Comparison of ENCODE assay signal across 26 cellular contexts in the genomic region with DNA sequence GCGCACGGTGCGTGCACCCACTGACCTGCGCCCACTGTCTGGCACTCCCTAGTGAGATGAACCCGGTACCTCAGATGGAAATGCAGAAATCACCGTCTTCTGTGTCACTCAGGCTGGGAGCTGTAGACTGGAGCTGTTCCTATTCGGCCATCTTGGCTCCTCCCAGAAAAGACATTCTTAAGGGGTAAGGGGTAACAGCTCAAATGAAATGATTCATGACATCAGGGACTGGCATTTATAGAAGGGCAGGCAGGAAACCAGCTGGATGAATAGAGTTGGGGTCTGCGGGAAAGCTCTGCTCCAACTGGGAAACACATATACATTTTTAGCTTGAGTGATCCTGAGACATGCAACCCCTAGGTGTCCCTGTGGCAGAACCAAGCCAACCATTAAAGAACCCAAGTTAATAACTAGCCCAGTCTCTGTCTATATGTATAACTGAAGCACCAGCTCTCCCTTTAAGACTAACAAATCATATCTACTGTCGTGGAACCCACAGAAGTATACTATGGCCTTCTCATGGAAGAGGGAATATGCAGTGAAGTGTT.
"Had no signal": no experiment of that assay in that cellular context is flagged by ENCODE, and none has a peak within 500 bp of the region (broad histone marks: within the 10 kb centered on the region; RNA-seq: fewer than 3 reads in every experiment).

No MANE protein-coding gene starts in this region.

- H3K27me3 Mint-ChIP-seq: activated naive CD4-positive, alpha-beta T cell treated with anti-CD3 and anti-CD28 coated beads, Interleukin-2, amount 50 U/mL, for 24 hours; T-cell had no signal

- H3K27me3 ChIP-seq: body of pancreas, left lung, spleen, upper lobe of left lung had no signal

- H3K4me3 ChIP-seq: body of pancreas, esophagus muscularis mucosa, left lung, lung, spleen, upper lobe of left lung had no signal

- ATAC-seq: body of pancreas; left lung; natural killer cell; SK-N-SH treated with all-trans-retinoic acid at 6 μM for 48 hours; stimulated activated naive CD8-positive, alpha-beta T cell treated with anti-CD3 and anti-CD28 coated beads, Interleukin-15, Interleukin-2, amounts not matched to agents 100 U/mL and 50 U/mL, for 24 hours; T-cell had no signal

- H3K4me1 ChIP-seq: body of pancreas, esophagus muscularis mucosa, left lung, spleen, upper lobe of left lung had no signal

- H3K9me3 ChIP-seq: body of pancreas, left lung, upper lobe of left lung had no signal

- H3K27ac Mint-ChIP-seq: activated naive CD4-positive, alpha-beta T cell treated with anti-CD3 and anti-CD28 coated beads, Interleukin-2, amount 50 U/mL, for 24 hours; natural killer cell; T-cell had no signal

- H3K9me3 Mint-ChIP-seq: activated naive CD4-positive, alpha-beta T cell treated with anti-CD3 and anti-CD28 coated beads, Interleukin-2, amount 50 U/mL, for 24 hours had no signal

- DNase-seq: activated CD4-positive, alpha-beta T cell treated with anti-CD3 and anti-CD28 coated beads for 1 hour; activated gamma-delta T cell treated with Interleukin-2 at 50 U/mL for 16 hours; activated T-cell treated with anti-CD3 and anti-CD28 coated beads, Interleukin-2, amount 50 U/mL, for 1 hour; anterior cingulate cortex; body of pancreas; central memory CD4-positive, alpha-beta T cell; dermis blood vessel endothelial cell; effector CD8-positive, alpha-beta T cell; head of caudate nucleus; hypothalamus; kidney; left lung; natural killer cell; occipital lobe; posterior cingulate gyrus; retina; spleen; stimulated activated CD4-positive, alpha-beta T cell treated with anti-CD3 and anti-CD28 coated beads, Interleukin-4, amount 100 ng/mL, for 1 hour; stimulated activated naive CD8-positive, alpha-beta T cell treated with anti-CD3 and anti-CD28 coated beads, Interleukin-15, Interleukin-2, amounts not matched to agents 100 U/mL and 50 U/mL, for 24 hours; T-cell; WERI-Rb-1 had no signal

- H3K36me3 ChIP-seq: left lung, upper lobe of left lung, WERI-Rb-1 had no signal

- H3K27ac ChIP-seq: body of pancreas, esophagus muscularis mucosa, left lung, spleen, upper lobe of left lung, WERI-Rb-1 had no signal

- H3K4me1 Mint-ChIP-seq: activated naive CD4-positive, alpha-beta T cell treated with anti-CD3 and anti-CD28 coated beads, Interleukin-2, amount 50 U/mL, for 24 hours; natural killer cell; T-cell had no signal

- H3K36me3 Mint-ChIP-seq: natural killer cell had no signal

- H3K4me3 Mint-ChIP-seq: activated naive CD4-positive, alpha-beta T cell treated with anti-CD3 and anti-CD28 coated beads, Interleukin-2, amount 50 U/mL, for 24 hours; natural killer cell; T-cell had no signal
